ENCODE assay signal across 8 cellular contexts in genomic region chr21:46458315-46459023, GRCh38. TPM values are rescaled to one million over a fixed set of nuclear protein-coding genes. Genes with fewer than 3 reads are reported as not detected.
DNase-seq lines count a peak whose midpoint lies in the region; ATAC-seq and TF ChIP-seq lines count a peak whose summit lies in the region.

Gene DIP2A, plus strand, starts transcription at chr21:46458891. Its CDS starts 241 bp downstream, at chr21:46459132.

- no peaks in the 10 kb centered on the region for H3K27me3 Mint-ChIP-seq in naive B cell

- H3K4me3 ChIP-seq in LNCaP clone FGC (ENCODE audit: low read depth, low read length) = peak within 1 kb of the TSS; percentile 90

- no peak for TF ChIP-seq CTCF in LNCaP clone FGC (IDR thresholded peaks at IDR 0.05; ENCODE audit: control insufficient read depth, extremely low read depth, insufficient read depth)

- DNase-seq in EH (ENCODE audit: low read depth) (peak; percentile 96), H4 (ENCODE audit: low spot score) (peak; percentile 97), LNCaP clone FGC (ENCODE audit: low read depth) (peak; percentile 82), RPMI8226 (peak; percentile 99), fibroblast of gingiva (ENCODE audit: low read depth) (peak; percentile 97), naive B cell (peak; percentile 95)
- DNase-seq in activated T-helper 1 cell treated with anti-CD3 and anti-CD28 coated beads, Interleukin-2, amount 50 U/mL, for 16 hours (ENCODE audit: low read depth in 1 of 2, low spot score in 1 of 2) = peak; percentile 85 to 92
- peak; percentile 89 to 94 for DNase-seq in stimulated activated effector memory CD8-positive, alpha-beta T cell treated with anti-CD3 and anti-CD28 coated beads, Interleukin-12 subunit alpha, Interleukin-12 subunit beta, amount 100 ng/mL, for 72 hours (ENCODE audit: low spot score in 2 of 2)

- no peaks in the 10 kb centered on the region for H3K9me3 Mint-ChIP-seq in naive B cell
- no peaks in the 10 kb centered on the region for H3K9me3 Mint-ChIP-seq in stimulated activated effector memory CD8-positive, alpha-beta T cell treated with anti-CD3 and anti-CD28 coated beads, Interleukin-12 subunit alpha, Interleukin-12 subunit beta, amount 100 ng/mL, for 72 hours

- peaks cover 10 to 43% (median 38%) of the 10 kb centered on the region in 3 donors for H3K4me1 Mint-ChIP-seq in naive B cell
- H3K4me1 Mint-ChIP-seq in stimulated activated effector memory CD8-positive, alpha-beta T cell treated with anti-CD3 and anti-CD28 coated beads, Interleukin-12 subunit alpha, Interleukin-12 subunit beta, amount 100 ng/mL, for 72 hours = peaks cover 39% of the 10 kb centered on the region

- H3K27ac Mint-ChIP-seq in naive B cell = peak within 1 kb of the TSS; percentile 76 to 96 (median 94)
- H3K27ac Mint-ChIP-seq in stimulated activated effector memory CD8-positive, alpha-beta T cell treated with anti-CD3 and anti-CD28 coated beads, Interleukin-12 subunit alpha, Interleukin-12 subunit beta, amount 100 ng/mL, for 72 hours = peak within 1 kb of the TSS; percentile 96

- peak within 1 kb of the TSS; percentile 89 to 96 (median 92) for H3K4me3 Mint-ChIP-seq in naive B cell
- peak within 1 kb of the TSS; percentile 88 for H3K4me3 Mint-ChIP-seq in stimulated activated effector memory CD8-positive, alpha-beta T cell treated with anti-CD3 and anti-CD28 coated beads, Interleukin-12 subunit alpha, Interleukin-12 subunit beta, amount 100 ng/mL, for 72 hours

- H3K36me3 Mint-ChIP-seq in naive B cell = no peaks in the 10 kb centered on the region
- peaks cover 31% of the 10 kb centered on the region for H3K36me3 Mint-ChIP-seq in stimulated activated effector memory CD8-positive, alpha-beta T cell treated with anti-CD3 and anti-CD28 coated beads, Interleukin-12 subunit alpha, Interleukin-12 subunit beta, amount 100 ng/mL, for 72 hours

- ATAC-seq in naive B cell (ENCODE audit: low read depth in 2 of 2) = peak; percentile 95 to 98
- ATAC-seq in stimulated activated effector memory CD8-positive, alpha-beta T cell treated with anti-CD3 and anti-CD28 coated beads, Interleukin-12 subunit alpha, Interleukin-12 subunit beta, amount 100 ng/mL, for 72 hours = peak; percentile 97

RNA-seq across cellular contexts. Expression of gene DIP2A, which starts in this region (rescaled TPM):
- 6.8 and 7.8 TPM in 2 replicates for total RNA-seq in H4 (2014; rRNA removed; shearing (Covaris generic))
- 10 to 100 TPM in 1 of 6 donors, 1 to 10 TPM in 4, under 1 TPM in 1; 0.34 to 12.4 (median 7.3) TPM for polyA plus RNA-seq in naive B cell (ENCODE audit: low read depth in 6 of 6)

Comparison
In these comparisons a context has a peak if more than half of its experiments do, and no peak if none do; other contexts are left out.
1. Peak in every context shown above with its lines: DNase-seq, ATAC-seq and H3K4me3 ChIP-seq.